2 cellular contexts compared by ENCODE assay signal in the genomic region with DNA sequence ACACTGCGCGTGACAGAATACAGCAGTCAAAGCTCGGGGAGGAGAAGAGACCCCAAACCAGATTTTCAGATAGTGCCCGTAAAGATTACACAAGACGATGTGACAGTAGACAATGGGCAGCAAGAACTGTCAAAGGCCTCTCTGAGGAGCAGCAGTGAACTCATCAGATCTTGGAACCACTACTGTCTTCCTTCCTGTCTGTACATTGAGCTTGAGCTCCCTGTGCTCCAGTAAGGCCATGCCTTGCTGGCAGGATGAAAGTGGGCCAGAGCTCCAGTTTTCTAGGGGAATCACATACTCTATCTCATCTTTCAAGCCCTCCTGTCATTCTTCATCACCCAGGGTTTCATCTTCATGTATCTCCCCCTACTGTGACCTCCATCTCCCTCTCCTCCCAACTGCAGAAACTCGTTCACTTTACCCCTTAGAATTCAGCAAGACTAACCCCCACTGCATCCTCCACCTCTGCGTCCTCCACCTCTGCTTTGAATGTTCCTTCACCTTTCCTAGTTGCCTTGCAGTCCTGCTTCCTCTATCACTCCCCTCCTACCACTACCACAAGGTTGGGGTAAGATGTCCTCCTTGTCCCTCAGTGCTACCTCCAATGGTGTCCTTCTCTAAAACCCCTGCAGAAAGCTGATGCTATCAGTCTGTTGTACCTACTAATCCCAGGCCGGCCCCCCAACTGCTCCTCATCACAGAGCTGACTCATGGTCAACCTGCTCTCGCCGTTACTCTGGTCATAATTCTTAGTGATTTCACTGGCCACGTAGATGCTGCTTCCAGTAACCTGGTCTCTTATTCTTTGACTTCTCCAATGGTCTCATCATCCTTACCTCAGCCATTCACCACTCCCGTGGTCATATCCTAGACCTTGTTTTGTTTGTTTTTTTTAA.
TF ChIP-seq lines count a peak whose summit lies in the region.

No MANE protein-coding gene starts in this region.

TF ChIP-seq in GM23338, 12 proteins besides CTCF, POLR2A, EP300 and RAD21:
- TF ChIP-seq, protein P1, sequence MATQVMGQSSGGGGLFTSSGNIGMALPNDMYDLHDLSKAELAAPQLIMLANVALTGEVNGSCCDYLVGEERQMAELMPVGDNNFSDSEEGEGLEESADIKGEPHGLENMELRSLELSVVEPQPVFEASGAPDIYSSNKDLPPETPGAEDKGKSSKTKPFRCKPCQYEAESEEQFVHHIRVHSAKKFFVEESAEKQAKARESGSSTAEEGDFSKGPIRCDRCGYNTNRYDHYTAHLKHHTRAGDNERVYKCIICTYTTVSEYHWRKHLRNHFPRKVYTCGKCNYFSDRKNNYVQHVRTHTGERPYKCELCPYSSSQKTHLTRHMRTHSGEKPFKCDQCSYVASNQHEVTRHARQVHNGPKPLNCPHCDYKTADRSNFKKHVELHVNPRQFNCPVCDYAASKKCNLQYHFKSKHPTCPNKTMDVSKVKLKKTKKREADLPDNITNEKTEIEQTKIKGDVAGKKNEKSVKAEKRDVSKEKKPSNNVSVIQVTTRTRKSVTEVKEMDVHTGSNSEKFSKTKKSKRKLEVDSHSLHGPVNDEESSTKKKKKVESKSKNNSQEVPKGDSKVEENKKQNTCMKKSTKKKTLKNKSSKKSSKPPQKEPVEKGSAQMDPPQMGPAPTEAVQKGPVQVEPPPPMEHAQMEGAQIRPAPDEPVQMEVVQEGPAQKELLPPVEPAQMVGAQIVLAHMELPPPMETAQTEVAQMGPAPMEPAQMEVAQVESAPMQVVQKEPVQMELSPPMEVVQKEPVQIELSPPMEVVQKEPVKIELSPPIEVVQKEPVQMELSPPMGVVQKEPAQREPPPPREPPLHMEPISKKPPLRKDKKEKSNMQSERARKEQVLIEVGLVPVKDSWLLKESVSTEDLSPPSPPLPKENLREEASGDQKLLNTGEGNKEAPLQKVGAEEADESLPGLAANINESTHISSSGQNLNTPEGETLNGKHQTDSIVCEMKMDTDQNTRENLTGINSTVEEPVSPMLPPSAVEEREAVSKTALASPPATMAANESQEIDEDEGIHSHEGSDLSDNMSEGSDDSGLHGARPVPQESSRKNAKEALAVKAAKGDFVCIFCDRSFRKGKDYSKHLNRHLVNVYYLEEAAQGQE (IDR thresholded peaks at IDR 0.05; ENCODE audit: unreplicated experiment): no peak
- no peak for TF ChIP-seq JUNB (IDR thresholded peaks at IDR 0.05; ENCODE audit: unreplicated experiment)
- no peak for TF ChIP-seq STAT1 (IDR thresholded peaks at IDR 0.05; ENCODE audit: unreplicated experiment)
- no peak for TF ChIP-seq ZNF114 (CRISPR knock-in tag; IDR thresholded peaks at IDR 0.05)
- no peak for TF ChIP-seq POLR2AphosphoS5 (IDR thresholded peaks at IDR 0.05; ENCODE audit: low read depth)
- no peak for TF ChIP-seq EZH2phosphoT487 (IDR thresholded peaks at IDR 0.05; ENCODE audit: unreplicated experiment)
- TF ChIP-seq, protein P2, sequence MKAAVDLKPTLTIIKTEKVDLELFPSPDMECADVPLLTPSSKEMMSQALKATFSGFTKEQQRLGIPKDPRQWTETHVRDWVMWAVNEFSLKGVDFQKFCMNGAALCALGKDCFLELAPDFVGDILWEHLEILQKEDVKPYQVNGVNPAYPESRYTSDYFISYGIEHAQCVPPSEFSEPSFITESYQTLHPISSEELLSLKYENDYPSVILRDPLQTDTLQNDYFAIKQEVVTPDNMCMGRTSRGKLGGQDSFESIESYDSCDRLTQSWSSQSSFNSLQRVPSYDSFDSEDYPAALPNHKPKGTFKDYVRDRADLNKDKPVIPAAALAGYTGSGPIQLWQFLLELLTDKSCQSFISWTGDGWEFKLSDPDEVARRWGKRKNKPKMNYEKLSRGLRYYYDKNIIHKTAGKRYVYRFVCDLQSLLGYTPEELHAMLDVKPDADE (IDR thresholded peaks at IDR 0.05): no peak
- TF ChIP-seq EZH2 (IDR thresholded peaks at IDR 0.05; ENCODE audit: low read depth, unreplicated experiment): no peak
- TF ChIP-seq ZNF331 (CRISPR knock-in tag; IDR thresholded peaks at IDR 0.05; ENCODE audit: low read depth): no peak

TF ChIP-seq in K562, 482 proteins besides CTCF, POLR2A, EP300 and RAD21 (continues in another document):
- no peak for TF ChIP-seq ILF3 (IDR thresholded peaks at IDR 0.05; ENCODE audit: borderline replicate concordance)
- no peak for TF ChIP-seq ZNF24 (IDR thresholded peaks at IDR 0.05)
- TF ChIP-seq BRCA1 (IDR thresholded peaks at IDR 0.05): no peak
- no peak for TF ChIP-seq BRCA1 (CRISPR knock-in tag; IDR thresholded peaks at IDR 0.05)
- TF ChIP-seq, protein P3, sequence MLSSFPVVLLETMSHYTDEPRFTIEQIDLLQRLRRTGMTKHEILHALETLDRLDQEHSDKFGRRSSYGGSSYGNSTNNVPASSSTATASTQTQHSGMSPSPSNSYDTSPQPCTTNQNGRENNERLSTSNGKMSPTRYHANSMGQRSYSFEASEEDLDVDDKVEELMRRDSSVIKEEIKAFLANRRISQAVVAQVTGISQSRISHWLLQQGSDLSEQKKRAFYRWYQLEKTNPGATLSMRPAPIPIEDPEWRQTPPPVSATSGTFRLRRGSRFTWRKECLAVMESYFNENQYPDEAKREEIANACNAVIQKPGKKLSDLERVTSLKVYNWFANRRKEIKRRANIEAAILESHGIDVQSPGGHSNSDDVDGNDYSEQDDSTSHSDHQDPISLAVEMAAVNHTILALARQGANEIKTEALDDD (IDR thresholded peaks at IDR 0.05): no peak
- TF ChIP-seq ARNT (IDR thresholded peaks at IDR 0.05): no peak
- peak; percentile 31; the same call in 1 of the 2 replicates for TF ChIP-seq SP1 (CRISPR knock-in tag; IDR thresholded peaks at IDR 0.05)
- TF ChIP-seq KAT2B (IDR thresholded peaks at IDR 0.05; ENCODE audit: low read depth, low read length): no peak
- TF ChIP-seq RNF2 (IDR thresholded peaks at IDR 0.05): no peak
- TF ChIP-seq HNRNPL (IDR thresholded peaks at IDR 0.05; ENCODE audit: low read depth, low read length): no peak
- TF ChIP-seq, protein P4, sequence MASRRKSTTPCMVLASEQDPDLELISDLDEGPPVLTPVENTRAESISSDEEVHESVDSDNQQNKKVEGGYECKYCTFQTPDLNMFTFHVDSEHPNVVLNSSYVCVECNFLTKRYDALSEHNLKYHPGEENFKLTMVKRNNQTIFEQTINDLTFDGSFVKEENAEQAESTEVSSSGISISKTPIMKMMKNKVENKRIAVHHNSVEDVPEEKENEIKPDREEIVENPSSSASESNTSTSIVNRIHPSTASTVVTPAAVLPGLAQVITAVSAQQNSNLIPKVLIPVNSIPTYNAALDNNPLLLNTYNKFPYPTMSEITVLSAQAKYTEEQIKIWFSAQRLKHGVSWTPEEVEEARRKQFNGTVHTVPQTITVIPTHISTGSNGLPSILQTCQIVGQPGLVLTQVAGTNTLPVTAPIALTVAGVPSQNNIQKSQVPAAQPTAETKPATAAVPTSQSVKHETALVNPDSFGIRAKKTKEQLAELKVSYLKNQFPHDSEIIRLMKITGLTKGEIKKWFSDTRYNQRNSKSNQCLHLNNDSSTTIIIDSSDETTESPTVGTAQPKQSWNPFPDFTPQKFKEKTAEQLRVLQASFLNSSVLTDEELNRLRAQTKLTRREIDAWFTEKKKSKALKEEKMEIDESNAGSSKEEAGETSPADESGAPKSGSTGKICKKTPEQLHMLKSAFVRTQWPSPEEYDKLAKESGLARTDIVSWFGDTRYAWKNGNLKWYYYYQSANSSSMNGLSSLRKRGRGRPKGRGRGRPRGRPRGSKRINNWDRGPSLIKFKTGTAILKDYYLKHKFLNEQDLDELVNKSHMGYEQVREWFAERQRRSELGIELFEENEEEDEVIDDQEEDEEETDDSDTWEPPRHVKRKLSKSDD (conservative IDR thresholded peaks at IDR 0.05; ENCODE audit: low read length): no peak
- no peak for TF ChIP-seq PHF20 (IDR thresholded peaks at IDR 0.05; ENCODE audit: partially characterized antibody)
- no peak for TF ChIP-seq ZBTB8A (IDR thresholded peaks at IDR 0.05; ENCODE audit: partially characterized antibody)
- no peak for TF ChIP-seq ZNF77 (CRISPR knock-in tag; IDR thresholded peaks at IDR 0.05)
- TF ChIP-seq KLF6 (CRISPR knock-in tag; IDR thresholded peaks at IDR 0.05; ENCODE audit: borderline replicate concordance): no peak
- TF ChIP-seq, protein P5, sequence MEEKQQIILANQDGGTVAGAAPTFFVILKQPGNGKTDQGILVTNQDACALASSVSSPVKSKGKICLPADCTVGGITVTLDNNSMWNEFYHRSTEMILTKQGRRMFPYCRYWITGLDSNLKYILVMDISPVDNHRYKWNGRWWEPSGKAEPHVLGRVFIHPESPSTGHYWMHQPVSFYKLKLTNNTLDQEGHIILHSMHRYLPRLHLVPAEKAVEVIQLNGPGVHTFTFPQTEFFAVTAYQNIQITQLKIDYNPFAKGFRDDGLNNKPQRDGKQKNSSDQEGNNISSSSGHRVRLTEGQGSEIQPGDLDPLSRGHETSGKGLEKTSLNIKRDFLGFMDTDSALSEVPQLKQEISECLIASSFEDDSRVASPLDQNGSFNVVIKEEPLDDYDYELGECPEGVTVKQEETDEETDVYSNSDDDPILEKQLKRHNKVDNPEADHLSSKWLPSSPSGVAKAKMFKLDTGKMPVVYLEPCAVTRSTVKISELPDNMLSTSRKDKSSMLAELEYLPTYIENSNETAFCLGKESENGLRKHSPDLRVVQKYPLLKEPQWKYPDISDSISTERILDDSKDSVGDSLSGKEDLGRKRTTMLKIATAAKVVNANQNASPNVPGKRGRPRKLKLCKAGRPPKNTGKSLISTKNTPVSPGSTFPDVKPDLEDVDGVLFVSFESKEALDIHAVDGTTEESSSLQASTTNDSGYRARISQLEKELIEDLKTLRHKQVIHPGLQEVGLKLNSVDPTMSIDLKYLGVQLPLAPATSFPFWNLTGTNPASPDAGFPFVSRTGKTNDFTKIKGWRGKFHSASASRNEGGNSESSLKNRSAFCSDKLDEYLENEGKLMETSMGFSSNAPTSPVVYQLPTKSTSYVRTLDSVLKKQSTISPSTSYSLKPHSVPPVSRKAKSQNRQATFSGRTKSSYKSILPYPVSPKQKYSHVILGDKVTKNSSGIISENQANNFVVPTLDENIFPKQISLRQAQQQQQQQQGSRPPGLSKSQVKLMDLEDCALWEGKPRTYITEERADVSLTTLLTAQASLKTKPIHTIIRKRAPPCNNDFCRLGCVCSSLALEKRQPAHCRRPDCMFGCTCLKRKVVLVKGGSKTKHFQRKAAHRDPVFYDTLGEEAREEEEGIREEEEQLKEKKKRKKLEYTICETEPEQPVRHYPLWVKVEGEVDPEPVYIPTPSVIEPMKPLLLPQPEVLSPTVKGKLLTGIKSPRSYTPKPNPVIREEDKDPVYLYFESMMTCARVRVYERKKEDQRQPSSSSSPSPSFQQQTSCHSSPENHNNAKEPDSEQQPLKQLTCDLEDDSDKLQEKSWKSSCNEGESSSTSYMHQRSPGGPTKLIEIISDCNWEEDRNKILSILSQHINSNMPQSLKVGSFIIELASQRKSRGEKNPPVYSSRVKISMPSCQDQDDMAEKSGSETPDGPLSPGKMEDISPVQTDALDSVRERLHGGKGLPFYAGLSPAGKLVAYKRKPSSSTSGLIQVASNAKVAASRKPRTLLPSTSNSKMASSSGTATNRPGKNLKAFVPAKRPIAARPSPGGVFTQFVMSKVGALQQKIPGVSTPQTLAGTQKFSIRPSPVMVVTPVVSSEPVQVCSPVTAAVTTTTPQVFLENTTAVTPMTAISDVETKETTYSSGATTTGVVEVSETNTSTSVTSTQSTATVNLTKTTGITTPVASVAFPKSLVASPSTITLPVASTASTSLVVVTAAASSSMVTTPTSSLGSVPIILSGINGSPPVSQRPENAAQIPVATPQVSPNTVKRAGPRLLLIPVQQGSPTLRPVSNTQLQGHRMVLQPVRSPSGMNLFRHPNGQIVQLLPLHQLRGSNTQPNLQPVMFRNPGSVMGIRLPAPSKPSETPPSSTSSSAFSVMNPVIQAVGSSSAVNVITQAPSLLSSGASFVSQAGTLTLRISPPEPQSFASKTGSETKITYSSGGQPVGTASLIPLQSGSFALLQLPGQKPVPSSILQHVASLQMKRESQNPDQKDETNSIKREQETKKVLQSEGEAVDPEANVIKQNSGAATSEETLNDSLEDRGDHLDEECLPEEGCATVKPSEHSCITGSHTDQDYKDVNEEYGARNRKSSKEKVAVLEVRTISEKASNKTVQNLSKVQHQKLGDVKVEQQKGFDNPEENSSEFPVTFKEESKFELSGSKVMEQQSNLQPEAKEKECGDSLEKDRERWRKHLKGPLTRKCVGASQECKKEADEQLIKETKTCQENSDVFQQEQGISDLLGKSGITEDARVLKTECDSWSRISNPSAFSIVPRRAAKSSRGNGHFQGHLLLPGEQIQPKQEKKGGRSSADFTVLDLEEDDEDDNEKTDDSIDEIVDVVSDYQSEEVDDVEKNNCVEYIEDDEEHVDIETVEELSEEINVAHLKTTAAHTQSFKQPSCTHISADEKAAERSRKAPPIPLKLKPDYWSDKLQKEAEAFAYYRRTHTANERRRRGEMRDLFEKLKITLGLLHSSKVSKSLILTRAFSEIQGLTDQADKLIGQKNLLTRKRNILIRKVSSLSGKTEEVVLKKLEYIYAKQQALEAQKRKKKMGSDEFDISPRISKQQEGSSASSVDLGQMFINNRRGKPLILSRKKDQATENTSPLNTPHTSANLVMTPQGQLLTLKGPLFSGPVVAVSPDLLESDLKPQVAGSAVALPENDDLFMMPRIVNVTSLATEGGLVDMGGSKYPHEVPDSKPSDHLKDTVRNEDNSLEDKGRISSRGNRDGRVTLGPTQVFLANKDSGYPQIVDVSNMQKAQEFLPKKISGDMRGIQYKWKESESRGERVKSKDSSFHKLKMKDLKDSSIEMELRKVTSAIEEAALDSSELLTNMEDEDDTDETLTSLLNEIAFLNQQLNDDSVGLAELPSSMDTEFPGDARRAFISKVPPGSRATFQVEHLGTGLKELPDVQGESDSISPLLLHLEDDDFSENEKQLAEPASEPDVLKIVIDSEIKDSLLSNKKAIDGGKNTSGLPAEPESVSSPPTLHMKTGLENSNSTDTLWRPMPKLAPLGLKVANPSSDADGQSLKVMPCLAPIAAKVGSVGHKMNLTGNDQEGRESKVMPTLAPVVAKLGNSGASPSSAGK (IDR thresholded peaks at IDR 0.05): no peak
- peak; percentile 64 for TF ChIP-seq NFE2 (IDR thresholded peaks at IDR 0.05; ENCODE audit: low read depth)
- no peak for TF ChIP-seq ESRRB (CRISPR knock-in tag; IDR thresholded peaks at IDR 0.05; ENCODE audit: borderline replicate concordance)
- 0 out of 2 replicates have a peak, but pooled peaks have one; percentile 21 for TF ChIP-seq DPF2 (IDR thresholded peaks at IDR 0.05)
- no peak for TF ChIP-seq ZNF174 (CRISPR knock-in tag; IDR thresholded peaks at IDR 0.05)
- TF ChIP-seq FOXA3 (CRISPR knock-in tag; conservative IDR thresholded peaks at IDR 0.05 in 1 of 2, IDR thresholded peaks at IDR 0.05 in 1 of 2): no peak
- TF ChIP-seq, protein P6, sequence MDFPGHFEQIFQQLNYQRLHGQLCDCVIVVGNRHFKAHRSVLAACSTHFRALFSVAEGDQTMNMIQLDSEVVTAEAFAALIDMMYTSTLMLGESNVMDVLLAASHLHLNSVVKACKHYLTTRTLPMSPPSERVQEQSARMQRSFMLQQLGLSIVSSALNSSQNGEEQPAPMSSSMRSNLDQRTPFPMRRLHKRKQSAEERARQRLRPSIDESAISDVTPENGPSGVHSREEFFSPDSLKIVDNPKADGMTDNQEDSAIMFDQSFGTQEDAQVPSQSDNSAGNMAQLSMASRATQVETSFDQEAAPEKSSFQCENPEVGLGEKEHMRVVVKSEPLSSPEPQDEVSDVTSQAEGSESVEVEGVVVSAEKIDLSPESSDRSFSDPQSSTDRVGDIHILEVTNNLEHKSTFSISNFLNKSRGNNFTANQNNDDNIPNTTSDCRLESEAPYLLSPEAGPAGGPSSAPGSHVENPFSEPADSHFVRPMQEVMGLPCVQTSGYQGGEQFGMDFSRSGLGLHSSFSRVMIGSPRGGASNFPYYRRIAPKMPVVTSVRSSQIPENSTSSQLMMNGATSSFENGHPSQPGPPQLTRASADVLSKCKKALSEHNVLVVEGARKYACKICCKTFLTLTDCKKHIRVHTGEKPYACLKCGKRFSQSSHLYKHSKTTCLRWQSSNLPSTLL (IDR thresholded peaks at IDR 0.05): no peak
- TF ChIP-seq, protein P7, sequence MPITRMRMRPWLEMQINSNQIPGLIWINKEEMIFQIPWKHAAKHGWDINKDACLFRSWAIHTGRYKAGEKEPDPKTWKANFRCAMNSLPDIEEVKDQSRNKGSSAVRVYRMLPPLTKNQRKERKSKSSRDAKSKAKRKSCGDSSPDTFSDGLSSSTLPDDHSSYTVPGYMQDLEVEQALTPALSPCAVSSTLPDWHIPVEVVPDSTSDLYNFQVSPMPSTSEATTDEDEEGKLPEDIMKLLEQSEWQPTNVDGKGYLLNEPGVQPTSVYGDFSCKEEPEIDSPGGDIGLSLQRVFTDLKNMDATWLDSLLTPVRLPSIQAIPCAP (CRISPR knock-in tag; IDR thresholded peaks at IDR 0.05; ENCODE audit: borderline replicate concordance): no peak
- no peak for TF ChIP-seq TEAD2 (tag; IDR thresholded peaks at IDR 0.05)
